Comparison of ENCODE assay signal across 23 cellular contexts in the genomic region with DNA sequence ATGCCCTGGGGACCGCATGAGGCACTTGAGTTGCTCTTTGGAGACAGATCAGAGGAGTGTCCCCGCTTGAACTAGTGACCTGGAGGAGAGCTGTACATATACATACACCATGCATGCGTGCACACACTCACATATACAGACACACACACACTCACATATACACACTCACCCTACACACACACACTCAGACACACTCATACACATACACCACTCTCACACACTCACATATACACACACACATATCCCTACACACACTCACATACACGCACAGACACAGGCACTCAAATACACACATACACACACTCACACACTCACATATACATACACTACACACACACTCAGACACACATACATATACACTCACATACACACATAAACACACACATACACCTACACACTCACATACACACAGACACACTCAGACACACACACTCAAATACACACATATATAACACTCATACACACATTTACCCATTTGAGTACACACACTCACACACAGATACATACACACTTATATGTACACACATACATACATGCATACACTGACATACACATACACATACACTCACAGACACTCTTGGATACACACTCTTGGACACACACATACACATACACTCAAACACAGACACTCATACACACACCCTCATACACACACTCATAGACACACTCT. TPM values are rescaled to one million over a fixed set of nuclear protein-coding genes. Genes with fewer than 3 reads are reported as not detected.
"Had no signal": no experiment of that assay in that cellular context is flagged by ENCODE, and none has a peak within 500 bp of the region (broad histone marks: within the 10 kb centered on the region; RNA-seq: fewer than 3 reads in every experiment).

No MANE protein-coding gene starts in this region.

- H3K9me3 ChIP-seq: breast epithelium had no signal

- H3K4me3 ChIP-seq: breast epithelium, SK-N-MC had no signal

- H3K27ac ChIP-seq: breast epithelium, SK-N-MC had no signal

- DNase-seq: activated B cell treated with CpG ODN at 0.5 μM for 24 hours; activated CD4-positive, alpha-beta T cell treated with anti-CD3 and anti-CD28 coated beads for 1 hour; activated CD4-positive, alpha-beta T cell treated with anti-CD3 and anti-CD28 coated beads, Interleukin-2, amount 10 ng/mL, durations not matched to agents 24 days and 14 days; activated CD4-positive, alpha-beta T cell treated with anti-CD3 and anti-CD28 coated beads, Interleukin-2, amount 50 U/mL, for 48 hours; activated CD8-positive, alpha-beta memory T cell treated with anti-CD3 and anti-CD28 coated beads, Interleukin-2, amount 10 ng/mL, durations not matched to agents 7 days and 5 days; activated effector memory CD4-positive, alpha-beta T cell treated with Interleukin-2 at 50 U/mL for 16 hours; activated naive CD4-positive, alpha-beta T cell; activated T-cell treated with anti-CD3 and anti-CD28 coated beads, Interleukin-2, amount 50 U/mL, for 24 hours; aorta; caudate nucleus; MM.1S; NCI-H1436; NCI-H1694 treated with DMSO at 0.1 percent for 48 hours; NCI-H446; NCI-H526; NCI-H774; SIG-M5; T-cell; T-helper 2 cell; T1000 had no signal

- ATAC-seq: activated CD8-positive, alpha-beta memory T cell treated with anti-CD3 and anti-CD28 coated beads, Interleukin-2, amount 10 ng/mL, durations not matched to agents 7 days and 5 days; T-cell had no signal

- H3K27me3 ChIP-seq: breast epithelium had no signal

- FAIRE-seq: TTC549 had no signal

- H3K36me3 ChIP-seq: breast epithelium had no signal

RNA-seq across cellular contexts. Expression of a gene that starts 29.5 kb away (rescaled TPM):
- polyA plus RNA-seq: aorta had no signal
